19 cellular contexts compared by ENCODE assay signal in genomic region chr17:31444026-31444425, GRCh38.
"Had no signal": no experiment of that assay in that cellular context is flagged by ENCODE, and none has a peak within 500 bp of the region (broad histone marks: within the 10 kb centered on the region; RNA-seq: fewer than 3 reads in every experiment).

No MANE protein-coding gene starts in this region.

- H3K4me3 Mint-ChIP-seq: activated T-cell treated with anti-CD3 and anti-CD28 coated beads, Interleukin-2, amount 50 U/mL, for 72 hours; effector memory CD8-positive, alpha-beta T cell; naive B cell; T-helper 17 cell; WTC11 had no signal

- ATAC-seq: activated naive CD4-positive, alpha-beta T cell treated with anti-CD3 and anti-CD28 coated beads, Interleukin-2, amount 50 U/mL, for 72 hours; activated T-cell treated with anti-CD3 and anti-CD28 coated beads, Interleukin-2, amount 50 U/mL, for 72 hours; effector memory CD8-positive, alpha-beta T cell; gastrocnemius medialis; T-helper 17 cell; WTC11 had no signal

- H3K9ac ChIP-seq: parathyroid adenoma had no signal

- H3K27ac Mint-ChIP-seq: activated T-cell treated with anti-CD3 and anti-CD28 coated beads, Interleukin-2, amount 50 U/mL, for 72 hours; effector memory CD8-positive, alpha-beta T cell; T-helper 17 cell had no signal

- H3K36me3 ChIP-seq: gastrocnemius medialis, transverse colon, vagina had no signal

- H3K27ac ChIP-seq: epithelial cell of prostate, gastrocnemius medialis, parathyroid adenoma, transverse colon, vagina had no signal

- H3K27me3 ChIP-seq: gastrocnemius medialis, transverse colon, vagina had no signal

- H3K27me3 Mint-ChIP-seq: T-helper 17 cell had no signal

- DNase-seq: activated CD4-positive, alpha-beta T cell treated with anti-CD3 and anti-CD28 coated beads for 48 hours; activated CD8-positive, alpha-beta memory T cell treated with anti-CD3 and anti-CD28 coated beads, Interleukin-2, amount 50 U/mL, for 48 hours; activated gamma-delta T cell; activated T-cell treated with anti-CD3 and anti-CD28 coated beads, Interleukin-2, amount 50 U/mL, for 72 hours; cerebellar nuclear complex; effector memory CD8-positive, alpha-beta T cell; gastrocnemius medialis; islet precursor cell; midbrain; naive B cell; stimulated activated CD4-positive, alpha-beta T cell treated with anti-CD3 and anti-CD28 coated beads, Interleukin-2, amount 100 ng/mL, for 48 hours; stimulated activated naive CD4-positive, alpha-beta T cell treated with Interleukin-2 at 50 U/mL for 16 hours; T-helper 17 cell; transverse colon had no signal

- H3K9me3 ChIP-seq: gastrocnemius medialis, transverse colon, vagina had no signal

- H3K36me3 Mint-ChIP-seq: activated naive CD4-positive, alpha-beta T cell treated with anti-CD3 and anti-CD28 coated beads, Interleukin-2, amount 50 U/mL, for 72 hours; naive B cell; WTC11 had no signal

- H3K4me1 ChIP-seq: gastrocnemius medialis, parathyroid adenoma, transverse colon, vagina had no signal

- H3K9me3 Mint-ChIP-seq: activated naive CD4-positive, alpha-beta T cell treated with anti-CD3 and anti-CD28 coated beads, Interleukin-2, amount 50 U/mL, for 72 hours; activated T-cell treated with anti-CD3 and anti-CD28 coated beads, Interleukin-2, amount 50 U/mL, for 72 hours; effector memory CD8-positive, alpha-beta T cell; naive B cell; WTC11 had no signal

- H3K4me3 ChIP-seq: gastrocnemius medialis, transverse colon, vagina had no signal

- H3K4me1 Mint-ChIP-seq: naive B cell, T-helper 17 cell had no signal

- H2AFZ ChIP-seq: parathyroid adenoma had no signal
